Comparison of ENCODE assay signal across 1 cellular context in genomic region chr20:44404204-44405181, GRCh38.
A peak's percentile ranks its signal among the peaks of the same experiment; 100 is the strongest.
TF ChIP-seq lines count a peak whose summit lies in the region.

No MANE protein-coding gene starts in this region.

TF ChIP-seq in HepG2, 621 proteins besides CTCF, POLR2A, EP300 and RAD21 (continued from another document and continues in another):
- TF ChIP-seq HINFP (CRISPR knock-in tag; IDR thresholded peaks at IDR 0.05; ENCODE audit: low read depth): peak; percentile 31; the same call in 1 of the 2 replicates
- TF ChIP-seq MXD3 (CRISPR knock-in tag; IDR thresholded peaks at IDR 0.05): no peak
- peak; percentile 89; the same call in 1 of the 2 replicates for TF ChIP-seq ARNT (IDR thresholded peaks at IDR 0.05)
- 0 out of 2 replicates have a peak, but pooled peaks have one; percentile 70 for TF ChIP-seq MTERF4 (CRISPR knock-in tag; IDR thresholded peaks at IDR 0.05)
- TF ChIP-seq ZFP41 (CRISPR knock-in tag; IDR thresholded peaks at IDR 0.05; ENCODE audit: borderline replicate concordance): 0 out of 2 replicates have a peak, but pooled peaks have one; percentile 33
- TF ChIP-seq ZNF616 (CRISPR knock-in tag; IDR thresholded peaks at IDR 0.05; ENCODE audit: low read depth): no peak
- no peak for TF ChIP-seq FIP1L1 (IDR thresholded peaks at IDR 0.05; ENCODE audit: borderline replicate concordance, insufficient read depth, low read depth, low read length)
- TF ChIP-seq ZNF879 (CRISPR knock-in tag; IDR thresholded peaks at IDR 0.05): 0 out of 2 replicates have a peak, but pooled peaks have one; percentile 32
- TF ChIP-seq ZNF629 (CRISPR knock-in tag; conservative IDR thresholded peaks at IDR 0.05): no peak
- peak; percentile 73; the same call in 1 of the 2 replicates for TF ChIP-seq ZFP90 (CRISPR knock-in tag; IDR thresholded peaks at IDR 0.05; ENCODE audit: borderline replicate concordance)
- TF ChIP-seq ZNF841 (CRISPR knock-in tag; IDR thresholded peaks at IDR 0.05; ENCODE audit: borderline replicate concordance): no peak
- peak; percentile 100 for TF ChIP-seq TARDBP (CRISPR knock-in tag; IDR thresholded peaks at IDR 0.05)
- no peak for TF ChIP-seq THRA (CRISPR knock-in tag; IDR thresholded peaks at IDR 0.05; ENCODE audit: borderline replicate concordance)
- TF ChIP-seq TMF1 (CRISPR knock-in tag; IDR thresholded peaks at IDR 0.05; ENCODE audit: low read depth): 0 out of 2 replicates have a peak, but pooled peaks have one; percentile 26
- TF ChIP-seq JUND (CRISPR knock-in tag; IDR thresholded peaks at IDR 0.05): peak; percentile 48; the same call in 1 of the 2 replicates
- peak; percentile 29 for TF ChIP-seq HNRNPLL (IDR thresholded peaks at IDR 0.05; ENCODE audit: low read depth, low read length, poor library complexity, severe bottlenecking)
- no peak for TF ChIP-seq ZNF143 (CRISPR knock-in tag; IDR thresholded peaks at IDR 0.05)
- TF ChIP-seq DMTF1 (CRISPR knock-in tag; IDR thresholded peaks at IDR 0.05): peak; percentile 69; the same call in 1 of the 2 replicates
- 0 out of 2 replicates have a peak, but pooled peaks have one; percentile 42 for TF ChIP-seq ZNF431 (CRISPR knock-in tag; IDR thresholded peaks at IDR 0.05; ENCODE audit: borderline replicate concordance, low read depth)
- 0 out of 2 replicates have a peak, but pooled peaks have one; percentile 56 for TF ChIP-seq TRAFD1 (CRISPR knock-in tag; IDR thresholded peaks at IDR 0.05; ENCODE audit: borderline replicate concordance)
- no peak for TF ChIP-seq ZNF710 (CRISPR knock-in tag; IDR thresholded peaks at IDR 0.05; ENCODE audit: borderline replicate concordance)
- TF ChIP-seq MIER2 (CRISPR knock-in tag; IDR thresholded peaks at IDR 0.05): no peak
- no peak for TF ChIP-seq ZNF781 (CRISPR knock-in tag; IDR thresholded peaks at IDR 0.05; ENCODE audit: borderline replicate concordance, not compliant biosample characterization)
- 0 out of 2 replicates have a peak, but pooled peaks have one; percentile 23 for TF ChIP-seq ZNF724P (CRISPR knock-in tag; IDR thresholded peaks at IDR 0.05; ENCODE audit: borderline replicate concordance)
- TF ChIP-seq KLF11 (CRISPR knock-in tag; IDR thresholded peaks at IDR 0.05): no peak
- no peak for TF ChIP-seq AHR (CRISPR knock-in tag; IDR thresholded peaks at IDR 0.05)
- peak; percentile 95 for TF ChIP-seq AGO2 (optimal IDR thresholded peaks at IDR 0.05; ENCODE audit: low read depth, low read length)
- peak; percentile 100 for TF ChIP-seq ZNF646 (CRISPR knock-in tag; IDR thresholded peaks at IDR 0.05)
- peak; percentile 5; the same call in 1 of the 2 replicates for TF ChIP-seq FOXA3 (CRISPR knock-in tag; IDR thresholded peaks at IDR 0.05)
- no peak for TF ChIP-seq MED13 (CRISPR knock-in tag; IDR thresholded peaks at IDR 0.05)
- TF ChIP-seq MNT (IDR thresholded peaks at IDR 0.05): peak; percentile 72
- no peak for TF ChIP-seq ZNF276 (CRISPR knock-in tag; IDR thresholded peaks at IDR 0.05; ENCODE audit: low read depth)
- TF ChIP-seq NBN (conservative IDR thresholded peaks at IDR 0.05): 0 out of 2 replicates have a peak, but pooled peaks have one; percentile 57
- TF ChIP-seq FOXO1 (CRISPR knock-in tag; IDR thresholded peaks at IDR 0.05): no peak
- TF ChIP-seq SALL1 (CRISPR knock-in tag; IDR thresholded peaks at IDR 0.05): peak; percentile 62
